2 cellular contexts compared by ENCODE assay signal in genomic region chr7:6188395-6188794, GRCh38.
A peak's percentile ranks its signal among the peaks of the same experiment; 100 is the strongest.
TF ChIP-seq lines count a peak whose summit lies in the region.

No MANE protein-coding gene starts in this region.

TF ChIP-seq in SK-N-SH, 30 proteins besides CTCF, POLR2A, EP300 and RAD21:
- TF ChIP-seq REST (IDR thresholded peaks at IDR 0.05; ENCODE audit: low read depth, low read length) (peak; percentile 90), TCF12 (IDR thresholded peaks at IDR 0.05) (no peak), POLR2AphosphoS5 (IDR thresholded peaks at IDR 0.05; ENCODE audit: low read depth, low read length) (no peak), ELF1 (IDR thresholded peaks at IDR 0.05) (no peak)

TF ChIP-seq in Ishikawa, 13 proteins besides CTCF, POLR2A, EP300 and RAD21 (continued from another document):
- TF ChIP-seq USF1 (IDR thresholded peaks at IDR 0.05) = no peak
- no peak for TF ChIP-seq TAF1 (IDR thresholded peaks at IDR 0.05; ENCODE audit: low read depth)
TF ChIP-seq in Ishikawa: peak in this region for 1.
